Comparison of ENCODE assay signal across 8 cellular contexts in the genomic region with DNA sequence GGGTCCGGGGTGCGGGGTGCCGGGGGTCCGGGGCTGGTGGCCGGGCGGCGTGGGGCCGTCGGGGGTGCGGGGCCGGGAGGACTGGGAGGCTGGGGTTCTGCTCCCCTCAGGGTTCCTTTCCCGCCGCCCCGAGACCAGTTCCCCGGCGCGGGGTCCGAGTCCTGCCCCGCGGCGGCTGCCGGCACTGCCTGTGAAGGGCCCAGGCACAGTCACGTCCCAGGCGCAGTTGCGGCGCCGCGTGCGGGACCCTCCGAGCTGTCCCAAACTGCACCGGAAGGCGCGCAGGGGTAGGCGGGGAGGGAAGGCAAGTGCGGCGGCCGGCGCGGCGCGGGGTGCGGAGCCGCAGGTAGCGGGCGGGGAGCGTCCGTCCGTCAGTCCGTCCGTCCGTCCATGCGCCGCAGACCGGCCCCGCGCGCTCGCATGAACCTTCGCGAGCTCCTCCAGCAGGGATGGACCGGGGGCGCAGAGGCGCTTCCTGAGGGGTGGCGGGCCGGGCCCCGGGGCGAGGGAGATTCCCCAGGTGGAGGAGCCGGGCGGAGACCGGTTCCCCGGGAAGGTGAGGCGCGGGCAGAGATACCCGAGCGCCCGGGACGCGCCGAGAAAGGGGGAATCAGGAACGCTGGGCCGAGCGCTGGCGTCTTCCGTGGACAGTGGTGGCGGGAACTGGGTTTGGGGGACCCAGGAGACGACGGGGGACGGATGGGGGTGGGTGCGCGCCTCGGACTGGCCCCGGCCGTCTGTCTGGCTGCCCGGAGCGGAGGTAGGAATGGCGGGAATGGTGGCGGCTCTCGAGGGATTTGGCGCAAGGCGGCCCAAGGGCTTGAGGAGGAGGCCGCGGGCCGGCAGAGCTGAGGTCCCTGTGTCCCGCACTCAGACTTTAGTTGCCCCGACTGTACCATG. TPM values are rescaled to one million over a fixed set of nuclear protein-coding genes. Genes with fewer than 3 reads are reported as not detected.
A peak's percentile ranks its signal among the peaks of the same experiment; 100 is the strongest.
DNase-seq lines count a peak whose midpoint lies in the region; ATAC-seq and TF ChIP-seq lines count a peak whose summit lies in the region.

No MANE protein-coding gene starts in this region.

- DNase-seq in GM06990 (ENCODE audit: extremely low read depth, insufficient read length) (peak; percentile 60), T-helper 17 cell (peak in 2 of 3 donors; percentile 27 to 42), memory B cell (ENCODE audit: low spot score in 2 of 2) (no peak), suprapubic skin (ENCODE audit: low spot score in 2 of 2) (no peak), AG08395 (ENCODE audit: low spot score) (no peak), NCI-H2227 (lab: John Stamatoyannopoulos, UW; ENCODE audit: unreplicated experiment) (no peak), C1 segment of cervical spinal cord (lab: John Stamatoyannopoulos, UW) (no peak)
- DNase-seq in central memory CD4-positive, alpha-beta T cell = peak; percentile 23

- no peak overlapping the region for H3K27ac ChIP-seq in suprapubic skin

- H3K27me3 Mint-ChIP-seq in T-helper 17 cell = no peaks in the 10 kb centered on the region
- H3K27me3 Mint-ChIP-seq in memory B cell = peaks cover 3% of the 10 kb centered on the region

- H3K27me3 ChIP-seq in GM06990 (replicated peaks; ENCODE audit: control insufficient read depth, insufficient read depth, low read length) (no peaks in the 10 kb centered on the region), suprapubic skin (peaks cover 48% of the 10 kb centered on the region)

- H3K4me1 Mint-ChIP-seq in T-helper 17 cell (peaks cover 39% of the 10 kb centered on the region), memory B cell (peaks cover 42% of the 10 kb centered on the region)

- H3K36me3 ChIP-seq in GM06990 (ENCODE audit: control insufficient read depth, insufficient read depth, low read length) (no peaks in the 10 kb centered on the region), suprapubic skin (no peaks in the 10 kb centered on the region)

- TF ChIP-seq POLR2A in suprapubic skin (IDR thresholded peaks at IDR 0.05) = no peak

- peaks cover 27% of the 10 kb centered on the region for H3K4me1 ChIP-seq in suprapubic skin

- TF ChIP-seq CTCF in GM06990 (IDR thresholded peaks at IDR 0.05; ENCODE audit: insufficient read depth, low read length, poor library complexity, severe bottlenecking) = no peak
- no peak for TF ChIP-seq CTCF in suprapubic skin (IDR thresholded peaks at IDR 0.05)

- H3K27ac Mint-ChIP-seq in T-helper 17 cell (peak overlapping the region; percentile 79), memory B cell (peak overlapping the region; percentile 58)

- no peak for TF ChIP-seq EP300 in suprapubic skin (IDR thresholded peaks at IDR 0.05)

- H3K4me3 Mint-ChIP-seq in T-helper 17 cell (peak overlapping the region; percentile 99), memory B cell (peak overlapping the region; percentile 78)

- no peaks in the 10 kb centered on the region for H3K9me3 ChIP-seq in T-helper 17 cell (ENCODE audit: control insufficient read depth, low read length, poor library complexity, severe bottlenecking)
- H3K9me3 ChIP-seq in suprapubic skin = no peaks in the 10 kb centered on the region

- H3K36me3 Mint-ChIP-seq in T-helper 17 cell (ENCODE audit: low read depth) (peaks cover 3% of the 10 kb centered on the region), memory B cell (no peaks in the 10 kb centered on the region)

- no peaks in the 10 kb centered on the region for H3K9me3 Mint-ChIP-seq in memory B cell

- H3K4me3 ChIP-seq in GM06990 (replicated peaks; ENCODE audit: low read depth, low read length) (peak overlapping the region; percentile 81), suprapubic skin (peak overlapping the region; percentile 53)

- ATAC-seq in T-helper 17 cell (no peak), memory B cell (ENCODE audit: low read depth) (no peak)

- WGBS in suprapubic skin = 12% methylated on average over 18 of the region's 105 CpGs

RNA-seq across cellular contexts. Expression of a gene that starts 3.1 kb away (rescaled TPM):
- total RNA-seq in T-helper 17 cell (10 to 100 TPM; 20.4 to 22.0 TPM), suprapubic skin (1 to 10 TPM; 2.2 to 5.1 (median 3.4) TPM)

Comparison
In these comparisons a context has a peak if more than half of its experiments do, and no peak if none do; other contexts are left out.
1. DNase-seq: peak in GM06990 (single experiment), T-helper 17 cell (2 of 3) and central memory CD4-positive, alpha-beta T cell (single experiment); none in memory B cell (0 of 2), suprapubic skin (0 of 2), AG08395 (single experiment), NCI-H2227 (single experiment) and C1 segment of cervical spinal cord (0 of 14).